ENCODE assay signal across 8 cellular contexts in the genomic region with DNA sequence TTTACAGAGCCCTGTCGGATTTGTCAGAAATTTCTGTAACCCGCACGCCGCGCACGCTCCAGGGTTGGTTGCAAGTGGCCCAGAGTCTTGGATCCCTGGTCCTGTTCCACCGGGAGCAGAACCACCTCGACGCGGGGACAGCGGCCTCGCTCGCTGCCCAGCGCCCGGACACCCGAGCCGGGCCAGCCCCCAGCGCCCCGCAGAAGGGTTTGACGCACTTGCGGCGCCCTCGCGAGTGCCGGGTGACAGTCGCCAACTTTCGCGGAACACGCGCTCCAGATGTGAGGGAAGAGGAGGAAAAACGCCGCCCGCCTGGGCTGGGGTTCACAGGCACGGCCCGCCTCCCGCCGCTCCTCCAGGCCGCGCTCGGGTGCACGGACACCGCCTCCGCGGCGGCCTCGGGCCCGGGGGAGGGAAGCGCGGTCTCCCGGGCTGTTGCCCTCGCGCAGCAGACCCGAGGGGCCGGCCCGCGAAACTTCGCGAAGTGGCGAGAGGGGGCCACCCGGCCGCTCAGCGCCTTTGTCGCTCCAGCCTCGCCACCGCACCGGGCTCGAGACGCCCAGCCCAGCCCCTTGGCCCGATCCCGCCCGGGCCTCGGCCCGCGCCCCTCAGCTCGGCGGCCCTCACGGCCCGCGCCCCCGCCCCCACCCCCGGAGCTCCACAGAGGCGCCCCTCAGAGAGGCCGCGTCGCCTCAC. TPM values are rescaled to one million over a fixed set of nuclear protein-coding genes. Genes with fewer than 3 reads are reported as not detected.
A peak's percentile ranks its signal among the peaks of the same experiment; 100 is the strongest.
DNase-seq lines count a peak whose midpoint lies in the region; ATAC-seq and TF ChIP-seq lines count a peak whose summit lies in the region.

No MANE protein-coding gene starts in this region.

- no peak for TF ChIP-seq CTCF in left lung (IDR thresholded peaks at IDR 0.05)

- H3K4me2 ChIP-seq in BLaER1 treated with 17β-estradiol and CSF1 and Interleukin-3, amounts not matched to agents 10 nM and 100 nM = peak overlapping the region; percentile 62 to 93 (median 89)

- peak overlapping the region; percentile 75 to 90 (median 84) for H3K27ac ChIP-seq in BLaER1 treated with 17β-estradiol and CSF1 and Interleukin-3, amounts not matched to agents 10 nM and 100 nM
- peak overlapping the region; percentile 69 for H3K27ac ChIP-seq in cingulate gyrus (ENCODE audit: low read depth, low read length)
- H3K27ac ChIP-seq in left lung = peak overlapping the region; percentile 94 to 95

- no peaks in the 10 kb centered on the region for H3K27me3 ChIP-seq in BLaER1 treated with 17β-estradiol and CSF1 and Interleukin-3, amounts not matched to agents 10 nM and 100 nM
- no peaks in the 10 kb centered on the region for H3K27me3 ChIP-seq in left lung

- intact Hi-C loops in left lung (cut with DNase I) = no loop called here

- peaks cover 0 to 9% (median 5%) of the 10 kb centered on the region in 11 experiments; a peak in 7 of 22 replicates for H3K9me3 ChIP-seq in BLaER1 treated with 17β-estradiol and CSF1 and Interleukin-3, amounts not matched to agents 10 nM and 100 nM (replicated peaks in 1 of 11)
- H3K9me3 ChIP-seq in left lung = no peaks in the 10 kb centered on the region

- peak overlapping the region; percentile 78 to 91 (median 82) for H3K4me3 ChIP-seq in BLaER1 treated with 17β-estradiol and CSF1 and Interleukin-3, amounts not matched to agents 10 nM and 100 nM
- peak overlapping the region; percentile 57 to 83 for H3K4me3 ChIP-seq in left lung

- H3K9ac ChIP-seq in BLaER1 treated with 17β-estradiol and CSF1 and Interleukin-3, amounts not matched to agents 10 nM and 100 nM = peak overlapping the region; percentile 87 to 93 (median 90)

- ATAC-seq in GM19324 (IDR thresholded peaks at IDR 0.05; ENCODE audit: low FRiP score, unreplicated experiment) = peak; percentile 71
- ATAC-seq in HG03342 (IDR thresholded peaks at IDR 0.05; ENCODE audit: unreplicated experiment) = peak; percentile 39
- peak; percentile 81 for ATAC-seq in left lung

- peak; percentile 41 for DNase-seq in UCSD-AML1 (lab: John Stamatoyannopoulos, UW; ENCODE audit: unreplicated experiment)
- peak; percentile 58 to 92 for DNase-seq in left lung
- DNase-seq in stimulated activated CD4-positive, alpha-beta T cell treated with anti-CD3 and anti-CD28 coated beads, Interleukin-2, amount 100 ng/mL, for 48 hours = peak; percentile 17 to 27
- DNase-seq in NCI-H1694 (lab: John Stamatoyannopoulos, UW) = no peak

- peaks cover 42 to 53% (median 52%) of the 10 kb centered on the region in 11 experiments; a peak in 20 of 22 replicates for H4K20me1 ChIP-seq in BLaER1 treated with 17β-estradiol and CSF1 and Interleukin-3, amounts not matched to agents 10 nM and 100 nM

- peaks cover 30 to 41% (median 34%) of the 10 kb centered on the region in 10 experiments for H3K4me1 ChIP-seq in BLaER1 treated with 17β-estradiol and CSF1 and Interleukin-3, amounts not matched to agents 10 nM and 100 nM
- peaks cover 3 to 33% of the 10 kb centered on the region in 2 donors for H3K4me1 ChIP-seq in left lung

- peaks cover 10 to 34% (median 23%) of the 10 kb centered on the region in 11 experiments; a peak in 21 of 22 replicates for H3K36me3 ChIP-seq in BLaER1 treated with 17β-estradiol and CSF1 and Interleukin-3, amounts not matched to agents 10 nM and 100 nM
- no peaks in the 10 kb centered on the region for H3K36me3 ChIP-seq in left lung

RNA-seq across cellular contexts. Expression of gene RNF216, which starts 0.5 kb away (rescaled TPM):
- 10 to 100 TPM; 28.4 to 34.4 TPM for total RNA-seq in left lung
